Comparison of ENCODE assay signal across 8 cellular contexts in the genomic region with DNA sequence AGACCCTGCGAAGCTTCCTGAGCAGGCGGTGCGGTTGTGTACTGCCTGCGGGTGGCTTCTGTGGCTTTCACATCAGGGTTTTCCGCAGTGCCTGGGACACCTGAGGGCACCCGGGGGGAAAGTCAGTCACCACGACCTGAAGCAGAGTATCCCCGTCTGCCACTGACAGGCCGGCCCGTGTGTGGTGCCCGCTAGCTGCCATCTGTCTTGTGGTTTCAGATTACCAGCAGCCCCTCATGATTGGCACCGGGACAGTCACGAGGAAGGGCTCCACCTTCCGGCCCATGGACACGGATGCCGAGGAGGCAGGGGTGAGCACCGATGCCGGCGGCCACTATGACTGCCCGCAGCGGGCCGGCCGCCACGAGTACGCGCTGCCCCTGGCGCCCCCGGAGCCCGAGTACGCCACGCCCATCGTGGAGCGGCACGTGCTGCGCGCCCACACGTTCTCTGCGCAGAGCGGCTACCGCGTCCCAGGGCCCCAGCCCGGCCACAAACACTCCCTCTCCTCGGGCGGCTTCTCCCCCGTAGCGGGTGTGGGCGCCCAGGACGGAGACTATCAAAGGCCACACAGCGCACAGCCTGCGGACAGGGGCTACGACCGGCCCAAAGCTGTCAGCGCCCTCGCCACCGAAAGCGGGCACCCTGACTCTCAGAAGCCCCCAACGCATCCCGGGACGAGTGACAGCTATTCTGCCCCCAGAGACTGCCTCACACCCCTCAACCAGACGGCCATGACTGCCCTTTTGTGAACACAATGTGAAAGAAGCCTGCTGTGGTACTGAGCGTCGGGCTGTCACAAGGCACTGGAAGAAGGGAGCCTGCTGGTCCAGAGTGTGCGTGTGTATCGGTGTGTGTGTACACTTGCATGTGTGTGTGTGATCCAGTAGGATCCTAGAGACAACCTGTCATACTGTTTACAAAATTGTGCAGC. TPM values are rescaled to one million over a fixed set of nuclear protein-coding genes. Genes with fewer than 3 reads are reported as not detected.
A peak's percentile ranks its signal among the peaks of the same experiment; 100 is the strongest.
DNase-seq lines count a peak whose midpoint lies in the region; ATAC-seq and TF ChIP-seq lines count a peak whose summit lies in the region.

No MANE protein-coding gene starts in this region.

- peaks cover 3% of the 10 kb centered on the region for H3K27me3 Mint-ChIP-seq in activated T-helper 17 cell treated with anti-CD3 and anti-CD28 coated beads, Interleukin-2, amount 50 U/mL, for 72 hours

- H3K4me1 Mint-ChIP-seq in activated T-helper 17 cell treated with anti-CD3 and anti-CD28 coated beads, Interleukin-2, amount 50 U/mL, for 72 hours, result peaks cover 26% of the 10 kb centered on the region

- TF ChIP-seq POLR2A in vagina (IDR thresholded peaks at IDR 0.05), result no peak

- no peaks in the 10 kb centered on the region for H3K9me3 ChIP-seq in AG04450 (ENCODE audit: control insufficient read depth, insufficient read depth, low read length)
- no peaks in the 10 kb centered on the region for H3K9me3 ChIP-seq in parathyroid adenoma (ENCODE audit: control insufficient read depth, low read length)
- H3K9me3 ChIP-seq in vagina, result no peaks in the 10 kb centered on the region

- TF ChIP-seq CTCF in AG04450 (IDR thresholded peaks at IDR 0.05; ENCODE audit: low read depth, low read length) (no peak), GM20000 (IDR thresholded peaks at IDR 0.05; ENCODE audit: extremely low read depth, missing control alignments) (no peak), fibroblast of villous mesenchyme (IDR thresholded peaks at IDR 0.05; ENCODE audit: insufficient read depth, low read depth, low read length) (no peak), parathyroid adenoma (IDR thresholded peaks at IDR 0.05) (peak; percentile 22), vagina (IDR thresholded peaks at IDR 0.05) (no peak)

- H2AFZ ChIP-seq in parathyroid adenoma, result peak overlapping the region; percentile 84

- H3K36me3 ChIP-seq in parathyroid adenoma (ENCODE audit: control insufficient read depth, insufficient read depth, low read length) (no peaks in the 10 kb centered on the region), vagina (peaks cover 0 to 20% of the 10 kb centered on the region in 2 donors)

- CTCF ChIA-PET in AG04450 (lab: Charles Lee), result interaction anchor here (6.3 kb wide), 1 partner anchor 98 kb away, joined by 85 read pairs; no protein-coding TSS in a partner anchor

- intact Hi-C loops in vagina (cut with DNase I), result no loop called here

- peak overlapping the region; percentile 85 for H3K27ac Mint-ChIP-seq in activated T-helper 17 cell treated with anti-CD3 and anti-CD28 coated beads, Interleukin-2, amount 50 U/mL, for 72 hours

- ATAC-seq in activated T-helper 17 cell treated with anti-CD3 and anti-CD28 coated beads, Interleukin-2, amount 50 U/mL, for 72 hours (replicated peaks), result peak; percentile 49

- no peaks in the 10 kb centered on the region for H3K9me3 Mint-ChIP-seq in activated T-helper 17 cell treated with anti-CD3 and anti-CD28 coated beads, Interleukin-2, amount 50 U/mL, for 72 hours

- no peaks in the 10 kb centered on the region for H3K36me3 Mint-ChIP-seq in activated T-helper 17 cell treated with anti-CD3 and anti-CD28 coated beads, Interleukin-2, amount 50 U/mL, for 72 hours (ENCODE audit: low read depth)

- no peak overlapping the region for H3K9ac ChIP-seq in parathyroid adenoma

- peak overlapping the region; percentile 85 for H3K4me3 Mint-ChIP-seq in activated T-helper 17 cell treated with anti-CD3 and anti-CD28 coated beads, Interleukin-2, amount 50 U/mL, for 72 hours

- H3K79me2 ChIP-seq in parathyroid adenoma, result no peaks in the 10 kb centered on the region

- H3K27ac ChIP-seq in AG04450 (ENCODE audit: low read depth, low read length), result peak overlapping the region; percentile 83
- H3K27ac ChIP-seq in parathyroid adenoma, result peak overlapping the region; percentile 21
- peak overlapping the region; percentile 68 for H3K27ac ChIP-seq in vagina

- peak overlapping the region; percentile 30 for H3K4me3 ChIP-seq in AG04450 (ENCODE audit: low read depth, low read length)
- H3K4me3 ChIP-seq in fibroblast of villous mesenchyme (ENCODE audit: low read depth, low read length), result peak overlapping the region; percentile 21
- H3K4me3 ChIP-seq in parathyroid adenoma (ENCODE audit: low read depth, low read length), result peak overlapping the region; percentile 64
- peak overlapping the region; percentile 39 to 48 for H3K4me3 ChIP-seq in vagina

- peaks cover 3% of the 10 kb centered on the region for H3K4me1 ChIP-seq in parathyroid adenoma
- H3K4me1 ChIP-seq in vagina, result peaks cover 12% of the 10 kb centered on the region

- H3K27me3 ChIP-seq in AG04450 (ENCODE audit: control insufficient read depth, insufficient read depth, low read length) (no peaks in the 10 kb centered on the region), parathyroid adenoma (ENCODE audit: control insufficient read depth, insufficient read depth, low read length) (no peaks in the 10 kb centered on the region), vagina (no peaks in the 10 kb centered on the region)

- POLR2A ChIA-PET in AG04450 (lab: Yijun Ruan, JAX), result no interaction called here

- peak overlapping the region; percentile 68 for H3K4me2 ChIP-seq in parathyroid adenoma (ENCODE audit: low read length)

- DNase-seq in AG04450 (ENCODE audit: low read depth, low spot score), result no peak
- peak; percentile 52 for DNase-seq in GM20000 (ENCODE audit: low spot score)
- peak; percentile 18 for DNase-seq in NCI-H1092 treated with DMSO at 0.1 percent for 48 hours (lab: John Stamatoyannopoulos, UW)
- peak; percentile 45 for DNase-seq in fibroblast of villous mesenchyme (ENCODE audit: low read depth)
- no peak for DNase-seq in vagina (ENCODE audit: extremely low spot score in 2 of 2)
- DNase-seq in NCI-H2227 (lab: John Stamatoyannopoulos, UW; ENCODE audit: unreplicated experiment), result no peak

RNA-seq across cellular contexts. Expression of gene GOPC, which starts 54.4 kb away (rescaled TPM):
- polyA plus RNA-seq in AG04450 (2011; rRNA removed), result 25.0 and 37.8 TPM in 2 replicates
- polyA minus RNA-seq in AG04450 (2011; rRNA and poly(A)+ RNA removed), result 12.3 and 21.9 TPM in 2 replicates
- 10 to 100 TPM; 16.3 to 20.4 TPM for total RNA-seq in activated T-helper 17 cell treated with anti-CD3 and anti-CD28 coated beads, Interleukin-2, amount 50 U/mL, for 72 hours
- total RNA-seq in fibroblast of villous mesenchyme, result 45.1 and 81.6 TPM in 2 replicates
- 19.9 TPM for total RNA-seq in vagina

Comparison
In these comparisons a context has a peak if more than half of its experiments do, and no peak if none do; other contexts are left out.
1. DNase-seq: peak in GM20000 (single experiment), NCI-H1092 treated with DMSO at 0.1 percent for 48 hours (single experiment) and fibroblast of villous mesenchyme (single experiment); none in AG04450 (single experiment), vagina (0 of 2) and NCI-H2227 (single experiment).
2. H3K27ac ChIP-seq: peak in every context shown above with its lines; median percentile 83 in AG04450; 68 in vagina; 21 in parathyroid adenoma.
3. Peak in every context shown above with its lines, with median percentiles within 50 percentile points of each other: H3K4me3 ChIP-seq.